ENCODE assay signal across 9 cellular contexts in the genomic region with DNA sequence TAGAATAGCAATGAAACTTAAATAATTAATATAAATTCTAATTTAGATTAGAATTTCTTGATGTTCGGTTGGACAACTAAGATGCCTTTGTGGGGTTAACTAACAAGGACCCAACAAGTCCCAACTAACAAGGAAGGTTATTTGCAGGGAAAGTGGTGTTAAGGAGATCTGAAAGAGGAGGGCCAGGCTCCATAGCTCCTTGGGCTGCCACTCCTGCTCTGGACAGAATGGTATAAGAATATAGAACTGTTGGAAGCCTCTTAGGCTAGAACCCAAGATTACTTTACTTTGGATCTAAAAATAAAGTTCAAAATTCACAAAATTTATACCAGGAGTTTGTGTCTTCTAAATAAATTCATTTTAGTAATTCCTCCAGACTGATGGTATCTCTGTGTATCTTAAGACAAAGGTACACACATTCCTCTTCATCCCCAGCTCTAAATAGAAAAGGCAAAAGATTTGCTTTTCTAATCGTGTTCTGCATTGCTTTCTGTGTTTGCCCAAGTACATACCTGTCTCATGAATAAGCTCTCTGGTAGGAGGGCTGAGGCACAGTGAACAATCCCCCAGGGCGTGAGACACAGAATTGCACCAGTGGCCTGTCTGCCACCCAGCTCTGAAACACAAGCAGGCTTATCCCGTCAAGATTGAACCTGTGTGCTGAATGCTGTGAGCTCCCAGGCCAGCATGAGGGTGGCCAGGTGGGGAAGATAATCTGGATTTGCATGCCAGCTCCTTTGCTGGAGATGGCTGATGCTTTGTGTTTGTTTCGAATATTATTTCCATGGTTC.
A peak's percentile ranks its signal among the peaks of the same experiment; 100 is the strongest.
DNase-seq lines count a peak whose midpoint lies in the region; ATAC-seq and TF ChIP-seq lines count a peak whose summit lies in the region.
"Had no signal": no experiment of that assay in that cellular context is flagged by ENCODE, and none has a peak within 500 bp of the region (broad histone marks: within the 10 kb centered on the region; RNA-seq: fewer than 3 reads in every experiment).

No MANE protein-coding gene starts in this region.

- intact Hi-C loops in Right ventricle myocardium superior (cut with DNase I), result no loop called here

- peak overlapping the region; percentile 68 for H3K27ac ChIP-seq in suprapubic skin
- H3K27ac ChIP-seq: 22Rv1 had no signal

- H3K4me3 ChIP-seq in foreskin fibroblast (ENCODE audit: low read depth in 1 of 2, low read length in 2 of 2) (no peak overlapping the region), suprapubic skin (no peak overlapping the region)

- H3K4me1 ChIP-seq in suprapubic skin, result peaks cover 56% of the 10 kb centered on the region

- no peaks in the 10 kb centered on the region for H3K36me3 ChIP-seq in suprapubic skin

- TF ChIP-seq CTCF in foreskin fibroblast (IDR thresholded peaks at IDR 0.05; ENCODE audit: low read depth, low read length), result no peak
- no peak for TF ChIP-seq CTCF in suprapubic skin (IDR thresholded peaks at IDR 0.05)
- no peak for TF ChIP-seq CTCF in GM20000 (IDR thresholded peaks at IDR 0.05; ENCODE audit: extremely low read depth, missing control alignments)

- no peak for ATAC-seq in GM18873 (IDR thresholded peaks at IDR 0.05; ENCODE audit: low FRiP score, unreplicated experiment)
- ATAC-seq in Right ventricle myocardium superior (ENCODE audit: poor library complexity), result no peak

- TF ChIP-seq POLR2A in suprapubic skin (IDR thresholded peaks at IDR 0.05), result no peak

- WGBS in suprapubic skin, result 50% methylated on average over 4 of the region's 5 CpGs

- no peak for TF ChIP-seq EP300 in suprapubic skin (IDR thresholded peaks at IDR 0.05)

- DNase-seq in DMS 273 (lab: John Stamatoyannopoulos, UW; ENCODE audit: unreplicated experiment), result peak; percentile 21
- no peak for DNase-seq in DMS 273 treated with DMSO at 0.1 percent for 48 hours (lab: John Stamatoyannopoulos, UW)
- peak; percentile 36 for DNase-seq in T1000 (lab: John Stamatoyannopoulos, UW)
- DNase-seq in foreskin fibroblast, result peak; percentile 72 to 80
- DNase-seq in suprapubic skin (ENCODE audit: low spot score in 2 of 2), result no peak
- no peak for DNase-seq in GM20000 (ENCODE audit: low spot score)
- no peak for DNase-seq in Right ventricle myocardium superior

- no peaks in the 10 kb centered on the region for H3K27me3 ChIP-seq in suprapubic skin

- H3K9me3 ChIP-seq in suprapubic skin, result no peaks in the 10 kb centered on the region

Comparison
In these comparisons a context has a peak if more than half of its experiments do, and no peak if none do; other contexts are left out.
1. DNase-seq: peak in DMS 273 (single experiment), T1000 (single experiment) and foreskin fibroblast (2 of 2); none in DMS 273 treated with DMSO at 0.1 percent for 48 hours (single experiment), suprapubic skin (0 of 2), GM20000 (single experiment) and Right ventricle myocardium superior (single experiment).